ENCODE assay signal across 27 cellular contexts in the genomic region with DNA sequence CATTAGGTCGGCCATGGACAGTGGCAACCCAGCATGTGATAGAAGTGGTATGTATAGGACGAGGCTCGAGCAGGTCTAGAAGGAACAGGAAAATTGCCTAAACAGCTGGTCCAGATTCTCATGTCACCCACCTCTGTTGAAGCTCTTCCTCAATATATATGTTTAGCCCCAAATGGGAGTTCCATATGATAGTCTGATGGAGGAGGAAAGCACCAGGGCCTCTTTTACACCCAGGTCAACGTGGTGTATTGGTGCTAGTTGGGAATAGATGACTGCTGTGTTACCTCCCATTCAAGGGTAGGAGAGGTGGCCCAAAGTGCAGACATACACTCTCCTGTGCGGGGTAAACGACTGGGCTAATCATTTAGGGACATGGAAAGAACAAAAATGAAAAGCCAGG.
"Had no signal": no experiment of that assay in that cellular context is flagged by ENCODE, and none has a peak within 500 bp of the region (broad histone marks: within the 10 kb centered on the region; RNA-seq: fewer than 3 reads in every experiment).

No MANE protein-coding gene starts in this region.

- ATAC-seq: stimulated activated effector memory CD8-positive, alpha-beta T cell treated with anti-CD3 and anti-CD28 coated beads, Interleukin-12 subunit alpha, Interleukin-12 subunit beta, amount 100 ng/mL, for 72 hours; stimulated activated memory B cell treated with anti-CD40 and anti-IgM and Interleukin-4, amounts not matched to agents 10 μg/mL and 1 μg/mL and 100 μg/mL, for 72 hours; stimulated activated naive B cell treated with anti-CD40 and anti-IgM and Interleukin-4, amounts not matched to agents 10 μg/mL and 1 μg/mL and 100 μg/mL, for 72 hours; stimulated activated naive CD8-positive, alpha-beta T cell treated with anti-CD3 and anti-CD28 coated beads, Interleukin-15, amount 100 ng/mL, for 72 hours; stimulated activated naive CD8-positive, alpha-beta T cell treated with anti-CD3 and anti-CD28 coated beads, Interleukin-15, Interleukin-2, amounts not matched to agents 100 U/mL and 50 U/mL, for 24 hours; upper lobe of right lung had no signal

- DNase-seq: stimulated activated CD4-positive, alpha-beta T cell treated with anti-CD3 and anti-CD28 coated beads, Interleukin-2, amount 100 ng/mL, for 48 hours; stimulated activated CD4-positive, alpha-beta T cell treated with anti-CD3 and anti-CD28 coated beads, Interleukin-4, amount 100 ng/mL, for 1 hour; stimulated activated CD4-positive, alpha-beta T cell treated with anti-CD3 and anti-CD28 coated beads, Interleukin-4, amount 100 ng/mL, for 24 hours; stimulated activated CD4-positive, alpha-beta T cell treated with anti-CD3 and anti-CD28 coated beads, Interleukin-4, amount 100 ng/mL, for 4 hours; stimulated activated CD8-positive, alpha-beta memory T cell treated with anti-CD3 and anti-CD28 coated beads, Interleukin-4, amount 100 ng/mL, for 48 hours; stimulated activated naive B cell treated with anti-CD40 and anti-IgM and Interleukin-4, amounts not matched to agents 10 μg/mL and 1 μg/mL and 100 μg/mL, for 72 hours; stimulated activated naive CD4-positive, alpha-beta T cell; stimulated activated naive CD4-positive, alpha-beta T cell treated with Interleukin-2 at 50 U/mL for 16 hours; stimulated activated naive CD8-positive, alpha-beta T cell treated with anti-CD3 and anti-CD28 coated beads, Interleukin-15, amount 100 ng/mL, for 72 hours; stimulated activated naive CD8-positive, alpha-beta T cell treated with anti-CD3 and anti-CD28 coated beads, Interleukin-15, Interleukin-2, amounts not matched to agents 100 U/mL and 50 U/mL, for 24 hours; stomach; substantia nigra; testis; thyroid gland; tibial artery; transverse colon; trophoblast cell; upper lobe of left lung; upper lobe of right lung; uterus had no signal

- FAIRE-seq: urothelium cell line had no signal

- H3K4me3 ChIP-seq: stomach, suprapubic skin, testis, thoracic aorta, thyroid gland, tibial artery, tibial nerve, transverse colon, upper lobe of left lung, upper lobe of right lung, uterus, vagina had no signal

- H3K36me3 ChIP-seq: stomach, suprapubic skin, thoracic aorta, thyroid gland, tibial artery, tibial nerve, transverse colon, upper lobe of left lung, upper lobe of right lung, uterus, vagina had no signal

- H3K27ac ChIP-seq: stomach, suprapubic skin, testis, thoracic aorta, thyroid gland, tibial artery, tibial nerve, transverse colon, upper lobe of left lung, upper lobe of right lung, uterus, vagina had no signal

- H3K4me1 ChIP-seq: testis, upper lobe of right lung had no signal

- H3K9me3 ChIP-seq: stomach, suprapubic skin, testis, thoracic aorta, thyroid gland, tibial artery, tibial nerve, transverse colon, upper lobe of left lung, upper lobe of right lung, uterus, vagina had no signal

- H3K27me3 ChIP-seq: testis, thyroid gland, tibial artery, tibial nerve, uterus, vagina had no signal
